Comparison of ENCODE assay signal across 2 cellular contexts in the genomic region with DNA sequence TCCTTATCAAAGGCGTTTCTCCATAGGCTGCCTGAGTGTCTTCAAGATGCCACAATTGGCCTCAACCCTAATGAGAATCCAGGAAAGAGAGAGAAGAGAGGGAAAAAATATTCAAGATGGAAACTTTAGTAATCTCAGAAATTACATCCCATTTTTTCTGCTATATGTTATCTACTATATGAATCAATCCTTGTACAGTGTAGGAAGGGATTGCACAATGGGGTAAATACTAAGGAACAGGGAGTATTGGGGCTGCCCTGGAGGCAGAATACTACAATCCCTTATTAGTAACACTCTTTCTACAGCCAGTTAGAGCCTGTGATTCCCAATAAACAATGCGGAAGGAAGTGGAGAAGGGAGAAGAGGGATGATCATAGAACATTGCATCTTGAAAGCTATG.
TF ChIP-seq lines count a peak whose summit lies in the region.

No MANE protein-coding gene starts in this region.

TF ChIP-seq in HepG2, 621 proteins besides CTCF, POLR2A, EP300 and RAD21:
- no peak for TF ChIP-seq NCOA5 (CRISPR knock-in tag; IDR thresholded peaks at IDR 0.05)
- TF ChIP-seq SP140L (CRISPR knock-in tag; IDR thresholded peaks at IDR 0.05; ENCODE audit: borderline replicate concordance): no peak
- TF ChIP-seq ZFP82 (CRISPR knock-in tag; IDR thresholded peaks at IDR 0.05; ENCODE audit: borderline replicate concordance): no peak
- no peak for TF ChIP-seq JUN (CRISPR knock-in tag; IDR thresholded peaks at IDR 0.05)
- 0 out of 2 replicates have a peak, but pooled peaks have one; percentile 26 for TF ChIP-seq CEBPB (IDR thresholded peaks at IDR 0.05; ENCODE audit: borderline replicate concordance, low read depth, low read length)
- no peak for TF ChIP-seq ZNF337 (CRISPR knock-in tag; IDR thresholded peaks at IDR 0.05; ENCODE audit: borderline replicate concordance, low read depth)

TF ChIP-seq in K562, 482 proteins besides CTCF, POLR2A, EP300 and RAD21:
- TF ChIP-seq, protein P1, sequence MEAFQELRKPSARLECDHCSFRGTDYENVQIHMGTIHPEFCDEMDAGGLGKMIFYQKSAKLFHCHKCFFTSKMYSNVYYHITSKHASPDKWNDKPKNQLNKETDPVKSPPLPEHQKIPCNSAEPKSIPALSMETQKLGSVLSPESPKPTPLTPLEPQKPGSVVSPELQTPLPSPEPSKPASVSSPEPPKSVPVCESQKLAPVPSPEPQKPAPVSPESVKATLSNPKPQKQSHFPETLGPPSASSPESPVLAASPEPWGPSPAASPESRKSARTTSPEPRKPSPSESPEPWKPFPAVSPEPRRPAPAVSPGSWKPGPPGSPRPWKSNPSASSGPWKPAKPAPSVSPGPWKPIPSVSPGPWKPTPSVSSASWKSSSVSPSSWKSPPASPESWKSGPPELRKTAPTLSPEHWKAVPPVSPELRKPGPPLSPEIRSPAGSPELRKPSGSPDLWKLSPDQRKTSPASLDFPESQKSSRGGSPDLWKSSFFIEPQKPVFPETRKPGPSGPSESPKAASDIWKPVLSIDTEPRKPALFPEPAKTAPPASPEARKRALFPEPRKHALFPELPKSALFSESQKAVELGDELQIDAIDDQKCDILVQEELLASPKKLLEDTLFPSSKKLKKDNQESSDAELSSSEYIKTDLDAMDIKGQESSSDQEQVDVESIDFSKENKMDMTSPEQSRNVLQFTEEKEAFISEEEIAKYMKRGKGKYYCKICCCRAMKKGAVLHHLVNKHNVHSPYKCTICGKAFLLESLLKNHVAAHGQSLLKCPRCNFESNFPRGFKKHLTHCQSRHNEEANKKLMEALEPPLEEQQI (IDR thresholded peaks at IDR 0.05): no peak
- TF ChIP-seq CREBBP (IDR thresholded peaks at IDR 0.05; ENCODE audit: low read depth, low read length) (no peak), CEBPB (tag; IDR thresholded peaks at IDR 0.05) (peak; percentile 59; the same call in 1 of the 2 replicates), CEBPG (CRISPR knock-in tag; IDR thresholded peaks at IDR 0.05) (no peak), CEBPG (tag; conservative IDR thresholded peaks at IDR 0.05 in 1 of 2, IDR thresholded peaks at IDR 0.05 in 1 of 2) (peak; percentile 17 to 44; a peak in 2 of 4 replicates)
